In genomic region chr1:14888374-14888773, GRCh38 we compare ENCODE assay signal across 28 cellular contexts.
"Had no signal": no experiment of that assay in that cellular context is flagged by ENCODE, and none has a peak within 500 bp of the region (broad histone marks: within the 10 kb centered on the region; RNA-seq: fewer than 3 reads in every experiment).

No MANE protein-coding gene starts in this region.

- H3K36me3 Mint-ChIP-seq: naive B cell; naive thymus-derived CD8-positive, alpha-beta T cell; natural killer cell treated with Interleukin-12 subunit alpha and Interleukin-12 subunit beta and Interleukin-15 and Interleukin-18, amount 100 ng/mL, for 72 hours; stimulated activated effector memory CD8-positive, alpha-beta T cell treated with anti-CD3 and anti-CD28 coated beads, Interleukin-12 subunit alpha, Interleukin-12 subunit beta, amount 100 ng/mL, for 72 hours; stimulated activated naive B cell treated with anti-CD40 and anti-IgM and Interleukin-4, amounts not matched to agents 10 μg/mL and 1 μg/mL and 100 μg/mL, for 72 hours had no signal

- H3K27ac Mint-ChIP-seq: naive thymus-derived CD8-positive, alpha-beta T cell; natural killer cell treated with Interleukin-12 subunit alpha and Interleukin-12 subunit beta and Interleukin-15 and Interleukin-18, amount 100 ng/mL, for 72 hours; nephron progenitor cell; progenitor cell of endocrine pancreas; stimulated activated effector memory CD8-positive, alpha-beta T cell treated with anti-CD3 and anti-CD28 coated beads, Interleukin-12 subunit alpha, Interleukin-12 subunit beta, amount 100 ng/mL, for 72 hours; stimulated activated naive B cell treated with anti-CD40 and anti-IgM and Interleukin-4, amounts not matched to agents 10 μg/mL and 1 μg/mL and 100 μg/mL, for 72 hours; stimulated activated naive CD8-positive, alpha-beta T cell treated with anti-CD3 and anti-CD28 coated beads, Interleukin-15, amount 100 ng/mL, for 72 hours; type B pancreatic cell had no signal

- H3K9me3 ChIP-seq: ovary, psoas muscle, right lobe of liver, sigmoid colon, suprapubic skin, testis, tibial artery, transverse colon, vagina had no signal

- H3K9me3 Mint-ChIP-seq: naive thymus-derived CD8-positive, alpha-beta T cell; natural killer cell treated with Interleukin-12 subunit alpha and Interleukin-12 subunit beta and Interleukin-15 and Interleukin-18, amount 100 ng/mL, for 72 hours; nephron progenitor cell; stimulated activated effector memory CD8-positive, alpha-beta T cell treated with anti-CD3 and anti-CD28 coated beads, Interleukin-12 subunit alpha, Interleukin-12 subunit beta, amount 100 ng/mL, for 72 hours; stimulated activated naive B cell treated with anti-CD40 and anti-IgM and Interleukin-4, amounts not matched to agents 10 μg/mL and 1 μg/mL and 100 μg/mL, for 72 hours; stimulated activated naive CD8-positive, alpha-beta T cell treated with anti-CD3 and anti-CD28 coated beads, Interleukin-15, amount 100 ng/mL, for 72 hours; type B pancreatic cell had no signal

- H3K4me1 ChIP-seq: parathyroid adenoma, psoas muscle, right lobe of liver, sigmoid colon, suprapubic skin, testis, transverse colon, vagina had no signal

- ATAC-seq: naive thymus-derived CD8-positive, alpha-beta T cell; natural killer cell treated with Interleukin-12 subunit alpha and Interleukin-12 subunit beta and Interleukin-15 and Interleukin-18, amount 100 ng/mL, for 72 hours; psoas muscle; right cardiac atrium; right lobe of liver; stimulated activated effector memory CD8-positive, alpha-beta T cell treated with anti-CD3 and anti-CD28 coated beads, Interleukin-12 subunit alpha, Interleukin-12 subunit beta, amount 100 ng/mL, for 72 hours; stimulated activated naive B cell treated with anti-CD40 and anti-IgM and Interleukin-4, amounts not matched to agents 10 μg/mL and 1 μg/mL and 100 μg/mL, for 72 hours; stimulated activated naive CD8-positive, alpha-beta T cell treated with anti-CD3 and anti-CD28 coated beads, Interleukin-15, amount 100 ng/mL, for 72 hours; stimulated activated naive CD8-positive, alpha-beta T cell treated with anti-CD3 and anti-CD28 coated beads, Interleukin-15, Interleukin-2, amounts not matched to agents 100 U/mL and 50 U/mL, for 24 hours had no signal

- H3K27me3 Mint-ChIP-seq: progenitor cell of endocrine pancreas, type B pancreatic cell had no signal

- H3K9ac ChIP-seq: parathyroid adenoma had no signal

- H3K27me3 ChIP-seq: ovary, right lobe of liver, sigmoid colon, suprapubic skin, testis, tibial artery, transverse colon, vagina had no signal

- DNase-seq: naive B cell; naive thymus-derived CD8-positive, alpha-beta T cell; nephron progenitor cell; occipital lobe; ovary; psoas muscle; right cardiac atrium; right lobe of liver; sigmoid colon; small intestine; stimulated activated CD4-positive, alpha-beta T cell treated with anti-CD3 and anti-CD28 coated beads, Interleukin-15, amount 100 ng/mL, for 24 hours; stimulated activated CD4-positive, alpha-beta T cell treated with anti-CD3 and anti-CD28 coated beads, Interleukin-2, amount 100 ng/mL, for 24 hours; stimulated activated CD4-positive, alpha-beta T cell treated with anti-CD3 and anti-CD28 coated beads, Interleukin-2, amount 100 ng/mL, for 48 hours; stimulated activated CD4-positive, alpha-beta T cell treated with anti-CD3 and anti-CD28 coated beads, Interleukin-4, amount 100 ng/mL, for 24 hours; stimulated activated naive B cell treated with anti-CD40 and anti-IgM and Interleukin-4, amounts not matched to agents 10 μg/mL and 1 μg/mL and 100 μg/mL, for 72 hours; stimulated activated naive CD8-positive, alpha-beta T cell treated with anti-CD3 and anti-CD28 coated beads, Interleukin-15, amount 100 ng/mL, for 72 hours; stimulated activated naive CD8-positive, alpha-beta T cell treated with anti-CD3 and anti-CD28 coated beads, Interleukin-15, Interleukin-2, amounts not matched to agents 100 U/mL and 50 U/mL, for 24 hours; substantia nigra; testis; tibial artery; transverse colon had no signal

- H2AFZ ChIP-seq: parathyroid adenoma had no signal

- H3K4me3 ChIP-seq: ovary, psoas muscle, right lobe of liver, sigmoid colon, suprapubic skin, testis, tibial artery, transverse colon, vagina had no signal

- H3K4me3 Mint-ChIP-seq: naive B cell; naive thymus-derived CD8-positive, alpha-beta T cell; natural killer cell treated with Interleukin-12 subunit alpha and Interleukin-12 subunit beta and Interleukin-15 and Interleukin-18, amount 100 ng/mL, for 72 hours; nephron progenitor cell; stimulated activated effector memory CD8-positive, alpha-beta T cell treated with anti-CD3 and anti-CD28 coated beads, Interleukin-12 subunit alpha, Interleukin-12 subunit beta, amount 100 ng/mL, for 72 hours; stimulated activated naive B cell treated with anti-CD40 and anti-IgM and Interleukin-4, amounts not matched to agents 10 μg/mL and 1 μg/mL and 100 μg/mL, for 72 hours; stimulated activated naive CD8-positive, alpha-beta T cell treated with anti-CD3 and anti-CD28 coated beads, Interleukin-15, amount 100 ng/mL, for 72 hours; type B pancreatic cell had no signal

- H3K36me3 ChIP-seq: ovary, right lobe of liver, sigmoid colon, suprapubic skin, tibial artery, transverse colon, vagina had no signal

- H3K27ac ChIP-seq: ovary, parathyroid adenoma, psoas muscle, right lobe of liver, sigmoid colon, suprapubic skin, testis, tibial artery, transverse colon, vagina had no signal

- H3K79me2 ChIP-seq: parathyroid adenoma had no signal

- H3K4me1 Mint-ChIP-seq: naive thymus-derived CD8-positive, alpha-beta T cell; stimulated activated effector memory CD8-positive, alpha-beta T cell treated with anti-CD3 and anti-CD28 coated beads, Interleukin-12 subunit alpha, Interleukin-12 subunit beta, amount 100 ng/mL, for 72 hours; stimulated activated naive CD8-positive, alpha-beta T cell treated with anti-CD3 and anti-CD28 coated beads, Interleukin-15, amount 100 ng/mL, for 72 hours had no signal
